Comparison of ENCODE assay signal across 8 cellular contexts in genomic region chr5:77843570-77844407, GRCh38.
A peak's percentile ranks its signal among the peaks of the same experiment; 100 is the strongest.
DNase-seq lines count a peak whose midpoint lies in the region; ATAC-seq and TF ChIP-seq lines count a peak whose summit lies in the region.

No MANE protein-coding gene starts in this region.

- POLR2A ChIA-PET in activated CD4-positive, alpha-beta T cell treated with anti-CD3 and anti-CD28 coated beads for 36 hours (lab: Charles Lee), result no interaction called here

- H3K27me3 ChIP-seq in endocrine pancreas (ENCODE audit: control insufficient read depth, insufficient read depth, low read length) (peaks cover 2% of the 10 kb centered on the region), thymus (ENCODE audit: control insufficient read depth, insufficient read depth) (peaks cover 33% of the 10 kb centered on the region), BE2C (no peaks in the 10 kb centered on the region)

- no peak overlapping the region for H3K27ac Mint-ChIP-seq in activated CD4-positive, alpha-beta T cell treated with anti-CD3 and anti-CD28 coated beads for 36 hours
- peak overlapping the region; percentile 22 for H3K27ac Mint-ChIP-seq in mesothelial cell of epicardium

- TF ChIP-seq CTCF in mesothelial cell of epicardium (IDR thresholded peaks at IDR 0.05; ENCODE audit: unreplicated experiment) (no peak), BE2C (IDR thresholded peaks at IDR 0.05; ENCODE audit: low read depth, low read length) (no peak)

- no peak overlapping the region for H3K9ac ChIP-seq in endocrine pancreas (ENCODE audit: control insufficient read depth, insufficient read depth, low read length)

- H3K9me3 ChIP-seq in endocrine pancreas (ENCODE audit: control insufficient read depth, low read length), result no peaks in the 10 kb centered on the region
- no peaks in the 10 kb centered on the region for H3K9me3 ChIP-seq in thymus (ENCODE audit: control insufficient read depth)
- H3K9me3 ChIP-seq in BE2C, result no peaks in the 10 kb centered on the region

- H3K4me3 ChIP-seq in endocrine pancreas (ENCODE audit: control insufficient read depth, insufficient read depth, low read length) (peak overlapping the region; percentile 49), thymus (ENCODE audit: low read length) (peak overlapping the region; percentile 34), BE2C (ENCODE audit: low read depth, low read length) (no peak overlapping the region)

- H3K27me3 Mint-ChIP-seq in activated CD4-positive, alpha-beta T cell treated with anti-CD3 and anti-CD28 coated beads for 36 hours, result peaks cover 27% of the 10 kb centered on the region
- peaks cover 63% of the 10 kb centered on the region for H3K27me3 Mint-ChIP-seq in mesothelial cell of epicardium (ENCODE audit: low read depth)

- H3K4me1 Mint-ChIP-seq in activated CD4-positive, alpha-beta T cell treated with anti-CD3 and anti-CD28 coated beads for 36 hours, result peaks cover 6% of the 10 kb centered on the region
- peaks cover 15% of the 10 kb centered on the region for H3K4me1 Mint-ChIP-seq in mesothelial cell of epicardium

- WGBS in thymus, result 36% methylated on average over 24 of the region's 24 CpGs

- intact Hi-C loops in activated CD4-positive, alpha-beta T cell treated with anti-CD3 and anti-CD28 coated beads for 36 hours (cut with DNase I, micrococcal nuclease), result no loop called here

- no peak overlapping the region for H3K27ac ChIP-seq in thymus (ENCODE audit: low read depth)

- CTCF ChIA-PET in activated CD4-positive, alpha-beta T cell treated with anti-CD3 and anti-CD28 coated beads for 36 hours (lab: Charles Lee), result interaction anchor here (0.6 kb wide), 1 partner anchor 1289 kb away, joined by 3 read pairs; no protein-coding TSS in a partner anchor

- H3K4me3 Mint-ChIP-seq in activated CD4-positive, alpha-beta T cell treated with anti-CD3 and anti-CD28 coated beads for 36 hours, result peak overlapping the region; percentile 47
- H3K4me3 Mint-ChIP-seq in mesothelial cell of epicardium, result peak overlapping the region; percentile 71

- DNase-seq in activated CD4-positive, alpha-beta T cell treated with anti-CD3 and anti-CD28 coated beads for 36 hours, result no peak
- no peak for DNase-seq in activated CD4-positive, alpha-beta T cell treated with anti-CD3 and anti-CD28 coated beads for 48 hours
- no peak for DNase-seq in mesothelial cell of epicardium (ENCODE audit: low spot score in 2 of 2, unreplicated experiment in 2 of 2)
- no peak for DNase-seq in BE2C
- no peak for DNase-seq in stimulated activated CD8-positive, alpha-beta memory T cell treated with anti-CD3 and anti-CD28 coated beads, Interleukin-4, amount 100 ng/mL, for 48 hours
- no peak for DNase-seq in stimulated activated CD4-positive, alpha-beta T cell treated with anti-CD3 and anti-CD28 coated beads, Interleukin-2, amount 100 ng/mL, for 48 hours

- H3K4me1 ChIP-seq in endocrine pancreas (ENCODE audit: control insufficient read depth, insufficient read depth, low read length) (no peaks in the 10 kb centered on the region), thymus (ENCODE audit: control insufficient read depth, insufficient read depth, low read length) (no peaks in the 10 kb centered on the region), BE2C (no peaks in the 10 kb centered on the region)

- no peak for ATAC-seq in activated CD4-positive, alpha-beta T cell treated with anti-CD3 and anti-CD28 coated beads for 36 hours

- no peaks in the 10 kb centered on the region for H3K36me3 ChIP-seq in endocrine pancreas (ENCODE audit: control insufficient read depth, insufficient read depth, low read length)
- no peaks in the 10 kb centered on the region for H3K36me3 ChIP-seq in thymus (ENCODE audit: control insufficient read depth, insufficient read depth)
- no peaks in the 10 kb centered on the region for H3K36me3 ChIP-seq in BE2C

- H3K9me3 Mint-ChIP-seq in activated CD4-positive, alpha-beta T cell treated with anti-CD3 and anti-CD28 coated beads for 36 hours (ENCODE audit: low read depth), result no peaks in the 10 kb centered on the region
- no peaks in the 10 kb centered on the region for H3K9me3 Mint-ChIP-seq in mesothelial cell of epicardium

- no peaks in the 10 kb centered on the region for H3K36me3 Mint-ChIP-seq in activated CD4-positive, alpha-beta T cell treated with anti-CD3 and anti-CD28 coated beads for 36 hours (ENCODE audit: low read depth)
- no peaks in the 10 kb centered on the region for H3K36me3 Mint-ChIP-seq in mesothelial cell of epicardium
